Comparison of ENCODE assay signal across 17 cellular contexts in genomic region chr2:185695711-185696110, GRCh38.
"Had no signal": no experiment of that assay in that cellular context is flagged by ENCODE, and none has a peak within 500 bp of the region (broad histone marks: within the 10 kb centered on the region; RNA-seq: fewer than 3 reads in every experiment).

No MANE protein-coding gene starts in this region.

- DNase-seq: activated B cell treated with CpG ODN at 0.5 μM for 24 hours; activated CD4-positive, alpha-beta memory T cell treated with anti-CD3 and anti-CD28 coated beads for 36 hours; activated CD4-positive, alpha-beta T cell treated with anti-CD3 and anti-CD28 coated beads, Interleukin-2, amount 10 ng/mL, durations not matched to agents 7 days and 5 days; activated CD8-positive, alpha-beta memory T cell treated with anti-CD3 and anti-CD28 coated beads for 24 hours; activated effector memory CD4-positive, alpha-beta T cell treated with anti-CD3 and anti-CD28 coated beads, Interleukin-2, amount 50 U/mL, for 16 hours; activated naive CD4-positive, alpha-beta T cell treated with Interleukin-2 at 50 U/mL for 16 hours; activated T-cell treated with anti-CD3 and anti-CD28 coated beads, Interleukin-2, amount 50 U/mL, for 4 hours; amygdala; NCI-H1105 treated with DMSO at 0.1 percent for 48 hours; NCI-H1436 treated with DMSO at 0.1 percent for 48 hours; NCI-H1930; NCI-H2107; NCI-H526; NCI-H82; Right ventricle myocardium superior; T-helper 17 cell; T-helper 9 cell had no signal
